In the genomic region with DNA sequence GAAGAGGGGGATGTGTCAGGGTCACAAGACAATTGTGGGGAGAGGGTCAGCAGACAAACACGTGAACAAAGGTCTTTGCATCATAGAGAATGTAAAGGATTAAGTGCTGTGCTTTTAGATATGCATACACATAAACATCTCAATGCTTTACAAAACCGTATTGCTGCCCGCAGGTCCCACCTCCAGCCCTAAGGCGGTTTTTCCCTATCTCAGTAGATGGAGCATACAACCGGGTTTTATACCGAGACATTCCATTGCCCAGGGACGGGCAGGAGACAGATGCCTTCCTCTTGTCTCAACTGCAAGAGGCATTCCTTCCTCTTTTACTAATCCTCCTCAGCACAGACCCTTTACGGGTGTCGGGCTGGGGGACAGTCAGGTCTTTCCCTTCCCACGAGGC, we compare ENCODE assay signal across 14 cellular contexts. TPM values are rescaled to one million over a fixed set of nuclear protein-coding genes. Genes with fewer than 3 reads are reported as not detected.
"Had no signal": no experiment of that assay in that cellular context is flagged by ENCODE, and none has a peak within 500 bp of the region (broad histone marks: within the 10 kb centered on the region; RNA-seq: fewer than 3 reads in every experiment).

No MANE protein-coding gene starts in this region.

RNA-seq across cellular contexts. Expression of a gene that starts 29.9 kb away (rescaled TPM):
- total RNA-seq: activated CD4-positive, alpha-beta T cell treated with anti-CD3 and anti-CD28 coated beads for 36 hours; activated CD8-positive, alpha-beta memory T cell treated with anti-CD3 and anti-CD28 coated beads, Interleukin-2, amount 10 ng/mL, durations not matched to agents 7 days and 5 days; activated CD8-positive, alpha-beta T cell treated with anti-CD3 and anti-CD28 coated beads, Interleukin-2, amount 10 ng/mL, durations not matched to agents 7 days and 5 days; activated T-helper 2 cell treated with anti-CD3 and anti-CD28 coated beads, Interferon-gamma antibody, Interleukin-2, Interleukin-4, amounts not matched to agents 10 μg/mL and 5 μg/mL and 100 μg/mL, durations not matched to agents 14 hours and 24 hours and 36 hours; dermis blood vessel endothelial cell; fibroblast of lung; fibroblast of villous mesenchyme; kidney epithelial cell; myocyte; pancreas; psoas muscle; stomach; T-helper 2 cell treated with Interferon-gamma antibody and Interleukin-4, amounts not matched to agents 100 ng/mL and 5 ng/mL, for 36 hours had no signal
- polyA plus RNA-seq: immature natural killer cell, pancreas had no signal

RNA-seq across cellular contexts. Expression of a gene that starts 35.8 kb away (rescaled TPM):
- total RNA-seq: activated CD4-positive, alpha-beta T cell treated with anti-CD3 and anti-CD28 coated beads for 36 hours; activated CD8-positive, alpha-beta memory T cell treated with anti-CD3 and anti-CD28 coated beads, Interleukin-2, amount 10 ng/mL, durations not matched to agents 7 days and 5 days; activated CD8-positive, alpha-beta T cell treated with anti-CD3 and anti-CD28 coated beads, Interleukin-2, amount 10 ng/mL, durations not matched to agents 7 days and 5 days; activated T-helper 2 cell treated with anti-CD3 and anti-CD28 coated beads, Interferon-gamma antibody, Interleukin-2, Interleukin-4, amounts not matched to agents 10 μg/mL and 5 μg/mL and 100 μg/mL, durations not matched to agents 14 hours and 24 hours and 36 hours; T-helper 2 cell treated with Interferon-gamma antibody and Interleukin-4, amounts not matched to agents 100 ng/mL and 5 ng/mL, for 36 hours had no signal
